Comparison of ENCODE assay signal across 29 cellular contexts in genomic region chr4:126431049-126431448, GRCh38.
"Had no signal": no experiment of that assay in that cellular context is flagged by ENCODE, and none has a peak within 500 bp of the region (broad histone marks: within the 10 kb centered on the region; RNA-seq: fewer than 3 reads in every experiment).

No MANE protein-coding gene starts in this region.

- DNase-seq: activated CD4-positive, alpha-beta T cell treated with anti-CD3 and anti-CD28 coated beads for 1 hour; activated CD4-positive, alpha-beta T cell treated with anti-CD3 and anti-CD28 coated beads for 48 hours; activated CD4-positive, alpha-beta T cell treated with anti-CD3 and anti-CD28 coated beads, Interleukin-2, amount 50 U/mL, for 1 hour; activated CD4-positive, alpha-beta T cell treated with anti-CD3 and anti-CD28 coated beads, Interleukin-2, amount 50 U/mL, for 48 hours; activated CD8-positive, alpha-beta memory T cell treated with anti-CD3 and anti-CD28 coated beads for 24 hours; activated CD8-positive, alpha-beta T cell treated with anti-CD3 and anti-CD28 coated beads for 36 hours; activated effector memory CD4-positive, alpha-beta T cell treated with anti-CD3 and anti-CD28 coated beads, Interleukin-2, amount 50 U/mL, for 16 hours; activated naive CD4-positive, alpha-beta T cell treated with anti-CD3 and anti-CD28 coated beads for 36 hours; activated naive CD8-positive, alpha-beta T cell treated with anti-CD3 and anti-CD28 coated beads for 36 hours; activated naive CD8-positive, alpha-beta T cell treated with anti-CD3 and anti-CD28 coated beads, Interleukin-2, amount 50 U/mL, for 24 hours; activated T-cell treated with anti-CD3 and anti-CD28 coated beads, Interleukin-2, amount 50 U/mL, for 1 hour; activated T-cell treated with anti-CD3 and anti-CD28 coated beads, Interleukin-2, amount 50 U/mL, for 48 hours; adrenal gland; amygdala; aorta; central memory CD4-positive, alpha-beta T cell; cerebellar nuclear complex; colonic mucosa; effector CD8-positive, alpha-beta T cell; foreskin fibroblast; head of caudate nucleus; T-helper 2 cell had no signal

- H3K4me1 ChIP-seq: adrenal gland, breast epithelium, colonic mucosa had no signal

- H3K27me3 ChIP-seq: adrenal gland, breast epithelium, cardiac muscle cell, colonic mucosa had no signal

- H3K4me1 Mint-ChIP-seq: activated naive CD4-positive, alpha-beta T cell treated with anti-CD3 and anti-CD28 coated beads, Interleukin-2, amount 50 U/mL, for 24 hours; activated naive CD8-positive, alpha-beta T cell treated with anti-CD3 and anti-CD28 coated beads for 36 hours; activated naive CD8-positive, alpha-beta T cell treated with anti-CD3 and anti-CD28 coated beads, Interleukin-2, amount 50 U/mL, for 24 hours had no signal

- H3K4me3 ChIP-seq: adrenal gland, breast epithelium, cardiac muscle cell, colonic mucosa had no signal

- H3K4me3 Mint-ChIP-seq: activated CD8-positive, alpha-beta T cell treated with anti-CD3 and anti-CD28 coated beads for 36 hours; activated naive CD4-positive, alpha-beta T cell treated with anti-CD3 and anti-CD28 coated beads for 36 hours; activated naive CD4-positive, alpha-beta T cell treated with anti-CD3 and anti-CD28 coated beads, Interleukin-2, amount 50 U/mL, for 24 hours; activated naive CD8-positive, alpha-beta T cell treated with anti-CD3 and anti-CD28 coated beads for 36 hours; activated naive CD8-positive, alpha-beta T cell treated with anti-CD3 and anti-CD28 coated beads, Interleukin-2, amount 50 U/mL, for 24 hours; activated T-helper 1 cell treated with anti-CD3 and anti-CD28 coated beads, Interleukin-12 subunit alpha, Interleukin-12 subunit beta, Interleukin-2, Interleukin-4 antibody, amounts not matched to agents 30 ng/mL and 10 ng/mL and 1 ng/mL, durations not matched to agents 14 hours and 24 hours and 36 hours; brain had no signal

- H3K27me3 Mint-ChIP-seq: activated CD8-positive, alpha-beta T cell treated with anti-CD3 and anti-CD28 coated beads for 36 hours; activated naive CD4-positive, alpha-beta T cell treated with anti-CD3 and anti-CD28 coated beads, Interleukin-2, amount 50 U/mL, for 24 hours; activated naive CD8-positive, alpha-beta T cell treated with anti-CD3 and anti-CD28 coated beads for 36 hours; activated naive CD8-positive, alpha-beta T cell treated with anti-CD3 and anti-CD28 coated beads, Interleukin-2, amount 50 U/mL, for 24 hours had no signal

- H3K36me3 Mint-ChIP-seq: activated naive CD4-positive, alpha-beta T cell treated with anti-CD3 and anti-CD28 coated beads, Interleukin-2, amount 50 U/mL, for 24 hours; activated naive CD8-positive, alpha-beta T cell treated with anti-CD3 and anti-CD28 coated beads for 36 hours; brain had no signal

- H3K27ac Mint-ChIP-seq: activated CD8-positive, alpha-beta T cell treated with anti-CD3 and anti-CD28 coated beads for 36 hours; activated naive CD4-positive, alpha-beta T cell treated with anti-CD3 and anti-CD28 coated beads for 36 hours; activated naive CD4-positive, alpha-beta T cell treated with anti-CD3 and anti-CD28 coated beads, Interleukin-2, amount 50 U/mL, for 24 hours; activated naive CD8-positive, alpha-beta T cell treated with anti-CD3 and anti-CD28 coated beads for 36 hours; activated naive CD8-positive, alpha-beta T cell treated with anti-CD3 and anti-CD28 coated beads, Interleukin-2, amount 50 U/mL, for 24 hours; activated T-helper 1 cell treated with anti-CD3 and anti-CD28 coated beads, Interleukin-12 subunit alpha, Interleukin-12 subunit beta, Interleukin-2, Interleukin-4 antibody, amounts not matched to agents 30 ng/mL and 10 ng/mL and 1 ng/mL, durations not matched to agents 14 hours and 24 hours and 36 hours; activated T-helper 2 cell treated with anti-CD3 and anti-CD28 coated beads, Interferon-gamma antibody, Interleukin-2, Interleukin-4, amounts not matched to agents 10 μg/mL and 5 μg/mL and 100 μg/mL, durations not matched to agents 14 hours and 24 hours and 36 hours; brain had no signal

- H3K9me3 ChIP-seq: adrenal gland, breast epithelium, colonic mucosa had no signal

- ATAC-seq: activated CD8-positive, alpha-beta T cell treated with anti-CD3 and anti-CD28 coated beads for 36 hours; activated naive CD8-positive, alpha-beta T cell treated with anti-CD3 and anti-CD28 coated beads, Interleukin-2, amount 50 U/mL, for 24 hours; esophagus mucosa had no signal

- H3K27ac ChIP-seq: adrenal gland, breast epithelium, cardiac muscle cell, colonic mucosa had no signal

- H3K9me3 Mint-ChIP-seq: activated naive CD4-positive, alpha-beta T cell treated with anti-CD3 and anti-CD28 coated beads, Interleukin-2, amount 50 U/mL, for 24 hours; activated naive CD8-positive, alpha-beta T cell treated with anti-CD3 and anti-CD28 coated beads, Interleukin-2, amount 50 U/mL, for 24 hours; activated T-helper 1 cell treated with anti-CD3 and anti-CD28 coated beads, Interleukin-12 subunit alpha, Interleukin-12 subunit beta, Interleukin-2, Interleukin-4 antibody, amounts not matched to agents 30 ng/mL and 10 ng/mL and 1 ng/mL, durations not matched to agents 14 hours and 24 hours and 36 hours had no signal

- H3K36me3 ChIP-seq: adrenal gland, breast epithelium, cardiac muscle cell, colonic mucosa had no signal
